ENCODE assay signal across 13 cellular contexts in genomic region chr2:120750488-120751210, GRCh38. TPM values are rescaled to one million over a fixed set of nuclear protein-coding genes. Genes with fewer than 3 reads are reported as not detected.
DNase-seq lines count a peak whose midpoint lies in the region; ATAC-seq, FAIRE-seq and TF ChIP-seq lines count a peak whose summit lies in the region.
"Had no signal": no experiment of that assay in that cellular context is flagged by ENCODE, and none has a peak within 500 bp of the region (broad histone marks: within the 10 kb centered on the region; RNA-seq: fewer than 3 reads in every experiment).

No MANE protein-coding gene starts in this region.

- no peak overlapping the region for H3K4me3 ChIP-seq in neuronal stem cell (ENCODE audit: low read length in 2 of 2)
- H3K4me3 ChIP-seq in aorta (ENCODE audit: low read length in 2 of 2) = no peak overlapping the region
- H3K4me3 ChIP-seq: breast epithelium had no signal

- H4K91ac ChIP-seq in neuronal stem cell (ENCODE audit: low read depth, low read length, poor library complexity) = no peak overlapping the region

- H3K27ac ChIP-seq in cingulate gyrus (ENCODE audit: low read depth, low read length) = peak overlapping the region; percentile 10
- no peak overlapping the region for H3K27ac ChIP-seq in neuronal stem cell (replicated peaks; ENCODE audit: low read length)
- H3K27ac ChIP-seq in aorta (ENCODE audit: low read depth in 1 of 2, low read length in 2 of 2) = no peak overlapping the region

- H3K23ac ChIP-seq in neuronal stem cell (ENCODE audit: low read depth, low read length, poor library complexity) = peak overlapping the region; percentile 67

- no peak overlapping the region for H2BK15ac ChIP-seq in neuronal stem cell (ENCODE audit: low read length)

- peaks cover 0 to 2% of the 10 kb centered on the region in 2 donors for H3K9me3 ChIP-seq in neuronal stem cell (replicated peaks in 1 of 2; ENCODE audit: control insufficient read depth in 2 of 2, insufficient read depth in 1 of 2, low read depth in 1 of 2, low read length in 2 of 2)
- H3K9me3 ChIP-seq in aorta (ENCODE audit: control insufficient read depth, low read length) = no peaks in the 10 kb centered on the region
- H3K9me3 ChIP-seq: breast epithelium had no signal

- no peak overlapping the region for H3K4me2 ChIP-seq in neuronal stem cell (ENCODE audit: insufficient read depth, low read length, poor library complexity, severe bottlenecking)

- H2BK120ac ChIP-seq in neuronal stem cell (ENCODE audit: low read depth, low read length) = no peak overlapping the region

- no peak overlapping the region for H4K8ac ChIP-seq in neuronal stem cell (ENCODE audit: low read depth, low read length)

- no peak overlapping the region for H3K14ac ChIP-seq in neuronal stem cell (ENCODE audit: low read length)

- H3K27me3 ChIP-seq in neuronal stem cell (ENCODE audit: control insufficient read depth in 3 of 3, insufficient read depth in 3 of 3, low read depth in 1 of 3, low read length in 3 of 3) = no peaks in the 10 kb centered on the region
- no peaks in the 10 kb centered on the region for H3K27me3 ChIP-seq in aorta (ENCODE audit: control insufficient read depth in 1 of 2, insufficient read depth in 2 of 2, low read length in 1 of 2)
- H3K27me3 ChIP-seq: breast epithelium had no signal

- H3K18ac ChIP-seq in neuronal stem cell (ENCODE audit: low read length) = peak overlapping the region; percentile 20

- no peak overlapping the region for H2AFZ ChIP-seq in neuronal stem cell (ENCODE audit: low read length)

- H3K4me1 ChIP-seq in neuronal stem cell (ENCODE audit: control insufficient read depth in 2 of 2, insufficient read depth in 1 of 2, low read depth in 1 of 2, low read length in 2 of 2) = peaks cover 21 to 30% of the 10 kb centered on the region in 2 donors
- H3K4me1 ChIP-seq in aorta (ENCODE audit: control insufficient read depth in 1 of 2, insufficient read depth in 2 of 2, low read length in 2 of 2) = no peaks in the 10 kb centered on the region
- H3K4me1 ChIP-seq: breast epithelium had no signal

- no peak for TF ChIP-seq POLR2A in GM12891 (IDR thresholded peaks at IDR 0.05; ENCODE audit: low read depth, low read length)

- FAIRE-seq in GM12891 (lab: Jason Lieb, UNC) = no peak
- FAIRE-seq: A204.1, endometrium had no signal

- intact Hi-C loops in aorta (cut with DNase I) = no loop called here

- H3K4ac ChIP-seq in neuronal stem cell (ENCODE audit: low read length) = no peak overlapping the region

- H3K36me3 ChIP-seq in neuronal stem cell (replicated peaks in 1 of 2; ENCODE audit: control insufficient read depth in 2 of 2, insufficient read depth in 2 of 2, low read length in 2 of 2) (peaks cover 0 to 40% of the 10 kb centered on the region in 2 donors), aorta (ENCODE audit: control insufficient read depth in 1 of 2, insufficient read depth in 2 of 2, low read length in 1 of 2) (no peaks in the 10 kb centered on the region)
- H3K36me3 ChIP-seq: breast epithelium had no signal

- H3K79me1 ChIP-seq in neuronal stem cell (ENCODE audit: low read depth, low read length) = peaks cover 12% of the 10 kb centered on the region

- no peak overlapping the region for H2BK5ac ChIP-seq in neuronal stem cell (ENCODE audit: low read length)

- peak; percentile 57 for DNase-seq in activated effector memory CD4-positive, alpha-beta T cell treated with anti-CD3 and anti-CD28 coated beads, Interleukin-2, amount 50 U/mL, for 16 hours
- no peak for DNase-seq in activated effector memory CD4-positive, alpha-beta T cell treated with Interleukin-2 at 50 U/mL for 16 hours
- DNase-seq in neuronal stem cell (ENCODE audit: low spot score) (no peak), aorta (no peak), activated gamma-delta T cell treated with Interleukin-2 at 50 U/mL for 16 hours (no peak), GM12891 (ENCODE audit: insufficient read length, low spot score) (no peak)
- DNase-seq: activated CD4-positive, alpha-beta T cell treated with anti-CD3 and anti-CD28 coated beads, Interleukin-2, amount 50 U/mL, for 4 hours; stimulated activated CD4-positive, alpha-beta T cell treated with anti-CD3 and anti-CD28 coated beads, Interleukin-4, amount 100 ng/mL, for 24 hours had no signal

- peak overlapping the region; percentile 39 for H3K9ac ChIP-seq in neuronal stem cell (ENCODE audit: low read depth, low read length, poor library complexity)

- H2AK5ac ChIP-seq in neuronal stem cell (ENCODE audit: low read depth, low read length) = peak overlapping the region; percentile 51

- WGBS in neuronal stem cell (ENCODE audit: extremely low coverage in 2 of 2, insufficient read length in 2 of 2, insufficient replicate concordance in 1 of 2), 2 donors = no CpG with 5 or more reads among the region's 13 CpGs
- WGBS in aorta, 2 donors = 57 to 61% methylated on average over 13 of the region's 13 CpGs

- peak; percentile 34 for ATAC-seq in aorta (ENCODE audit: low FRiP score)
- ATAC-seq in GM19395 (IDR thresholded peaks at IDR 0.05; ENCODE audit: unreplicated experiment) = no peak

- H2BK12ac ChIP-seq in neuronal stem cell (ENCODE audit: low read length) = no peak overlapping the region

TF ChIP-seq in GM12891, 5 proteins besides CTCF, POLR2A, EP300 and RAD21:
- TF ChIP-seq POLR2AphosphoS5 (IDR thresholded peaks at IDR 0.05; ENCODE audit: low read depth, low read length) (no peak), PAX5 (IDR thresholded peaks at IDR 0.05; ENCODE audit: insufficient read depth, low read length, severe bottlenecking) (no peak), TAF1 (IDR thresholded peaks at IDR 0.05; ENCODE audit: low read depth, low read length) (no peak), POU2F2 (IDR thresholded peaks at IDR 0.05; ENCODE audit: low read depth, low read length) (no peak), SPI1 (IDR thresholded peaks at IDR 0.05; ENCODE audit: low read depth, low read length) (no peak)

RNA-seq across cellular contexts. Expression of gene GLI2, which starts 15.0 kb away (rescaled TPM):
- polyA plus RNA-seq in neuronal stem cell (2013, experiment 1 of 2) = 26.2 TPM
- 27.3 TPM for polyA plus RNA-seq in neuronal stem cell (2013, experiment 2 of 2)
- total RNA-seq in aorta = 10 to 100 TPM in 1 of 2 donors, 1 to 10 TPM in 1; 9.0 to 18.5 TPM
- polyA plus RNA-seq in aorta = 1 to 10 TPM in 1 of 2 donors, under 1 TPM in 1; 0.88 to 1.9 TPM
- not detected for polyA plus RNA-seq in GM12891 (2012; ENCODE audit: low read depth, missing spikeins)
